ENCODE assay signal across 13 cellular contexts in the genomic region with DNA sequence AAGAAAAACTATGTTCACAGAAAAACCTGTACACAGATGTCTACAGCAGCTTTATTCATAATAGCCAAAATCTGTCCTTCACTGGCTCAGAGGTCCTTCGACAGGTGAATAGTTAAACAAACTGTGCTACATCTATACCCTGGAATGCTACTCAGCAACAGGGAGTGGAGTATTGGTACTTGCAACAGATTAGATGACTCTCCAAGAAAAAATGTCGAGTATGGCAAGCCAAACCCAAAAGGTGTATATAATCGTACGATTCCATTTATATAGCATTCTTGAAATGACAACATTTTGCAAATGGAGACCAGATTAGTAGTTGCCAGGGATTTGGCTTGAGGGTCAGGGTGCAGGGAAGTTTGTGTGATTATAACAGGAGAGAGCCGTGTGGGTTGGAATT. TPM values are rescaled to one million over a fixed set of nuclear protein-coding genes. Genes with fewer than 3 reads are reported as not detected.
DNase-seq lines count a peak whose midpoint lies in the region; ATAC-seq, FAIRE-seq and TF ChIP-seq lines count a peak whose summit lies in the region.
"Had no signal": no experiment of that assay in that cellular context is flagged by ENCODE, and none has a peak within 500 bp of the region (broad histone marks: within the 10 kb centered on the region; RNA-seq: fewer than 3 reads in every experiment).

No MANE protein-coding gene starts in this region.

- intact Hi-C loops in lower lobe of right lung (cut with DNase I): no loop called here
- intact Hi-C loops in mucosa of descending colon (cut with DNase I, micrococcal nuclease): no loop called here

- H3K9me3 ChIP-seq in RWPE2 (ENCODE audit: severe bottlenecking): no peaks in the 10 kb centered on the region
- H3K9me3 ChIP-seq in lower lobe of right lung: no peaks in the 10 kb centered on the region
- H3K9me3 ChIP-seq in mucosa of descending colon: no peaks in the 10 kb centered on the region

- peak; percentile 25 for DNase-seq in LoVo (ENCODE audit: low spot score)
- DNase-seq in RWPE2 (ENCODE audit: low spot score): no peak
- no peak for DNase-seq in lower lobe of right lung
- peak; percentile 29 for DNase-seq in urothelium cell line (ENCODE audit: low spot score)
- DNase-seq in mucosa of descending colon: no peak
- no peak for DNase-seq in NCI-H1105 (lab: John Stamatoyannopoulos, UW)
- DNase-seq in NCI-H2107 (lab: John Stamatoyannopoulos, UW): no peak
- DNase-seq: CD8-positive, alpha-beta memory T cell; DMS 273 treated with DMSO at 0.1 percent for 48 hours; HCEC 1CT; HFFc6 had no signal

- H3K4me1 ChIP-seq in RWPE2 (ENCODE audit: insufficient read depth, poor library complexity, severe bottlenecking): no peaks in the 10 kb centered on the region
- H3K4me1 ChIP-seq in lower lobe of right lung: no peaks in the 10 kb centered on the region
- no peaks in the 10 kb centered on the region for H3K4me1 ChIP-seq in mucosa of descending colon (ENCODE audit: low read depth)

- TF ChIP-seq CTCF in RWPE2 (IDR thresholded peaks at IDR 0.05; ENCODE audit: poor library complexity, severe bottlenecking): no peak
- TF ChIP-seq CTCF in lower lobe of right lung (IDR thresholded peaks at IDR 0.05): no peak
- TF ChIP-seq CTCF in mucosa of descending colon (IDR thresholded peaks at IDR 0.05): no peak

- H3K27me3 ChIP-seq in RWPE2 (ENCODE audit: insufficient read depth, poor library complexity, severe bottlenecking) (no peaks in the 10 kb centered on the region), lower lobe of right lung (ENCODE audit: low read depth) (peaks cover 19% of the 10 kb centered on the region)

- FAIRE-seq in urothelium cell line (lab: Jason Lieb, UNC): peak; percentile 88

- H3K4me3 ChIP-seq in RWPE2 (ENCODE audit: severe bottlenecking): no peak overlapping the region
- H3K4me3 ChIP-seq in lower lobe of right lung: no peak overlapping the region
- no peak overlapping the region for H3K4me3 ChIP-seq in mucosa of descending colon

- H3K27ac ChIP-seq in RWPE2 (ENCODE audit: poor library complexity, severe bottlenecking) (no peak overlapping the region), lower lobe of right lung (no peak overlapping the region)

- H3K36me3 ChIP-seq in RWPE2 (ENCODE audit: low read depth) (no peaks in the 10 kb centered on the region), lower lobe of right lung (no peaks in the 10 kb centered on the region), mucosa of descending colon (ENCODE audit: low read depth) (no peaks in the 10 kb centered on the region)

- ATAC-seq in RWPE2 (ENCODE audit: low read depth): peak; percentile 60
- ATAC-seq in lower lobe of right lung: peak; percentile 87 to 90
- ATAC-seq in mucosa of descending colon: no peak

RNA-seq across cellular contexts. Expression of gene RGMA, which starts 22.4 kb away (rescaled TPM):
- total RNA-seq in lower lobe of right lung (9.7 TPM), mucosa of descending colon (10 to 100 TPM in 2 of 3 donors, 1 to 10 TPM in 1; 2.8 to 88.4 (median 10.6) TPM)
- total RNA-seq: Daoy, HT1080 had no signal

Comparison
In these comparisons a context has a peak if more than half of its experiments do, and no peak if none do; other contexts are left out.
1. DNase-seq: peak in LoVo (single experiment) and urothelium cell line (single experiment); none in RWPE2 (single experiment), lower lobe of right lung (single experiment), mucosa of descending colon (0 of 3), NCI-H1105 (single experiment) and NCI-H2107 (single experiment).